Comparison of ENCODE assay signal across 27 cellular contexts in the genomic region with DNA sequence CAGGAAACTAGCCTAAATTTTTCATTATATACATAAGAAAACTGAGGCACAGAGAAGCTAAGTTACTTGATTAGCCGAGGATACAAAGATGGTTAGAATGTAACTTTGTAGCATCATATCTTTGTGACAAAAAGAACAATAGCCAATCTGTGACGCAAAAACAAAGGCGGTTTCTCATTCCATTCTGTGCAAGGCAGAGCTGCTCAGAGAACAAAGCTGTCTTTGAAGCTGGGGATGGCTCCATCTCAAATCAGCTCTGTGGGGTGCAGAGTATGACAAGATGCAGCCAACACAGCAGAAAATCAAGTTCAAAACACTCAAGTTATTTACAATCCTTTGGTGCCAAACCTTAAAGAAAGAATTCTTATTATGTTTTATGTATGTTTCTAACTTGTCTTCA.
DNase-seq lines count a peak whose midpoint lies in the region; ATAC-seq, FAIRE-seq and TF ChIP-seq lines count a peak whose summit lies in the region.
"Had no signal": no experiment of that assay in that cellular context is flagged by ENCODE, and none has a peak within 500 bp of the region (broad histone marks: within the 10 kb centered on the region; RNA-seq: fewer than 3 reads in every experiment).

No MANE protein-coding gene starts in this region.

- H3K36me3 Mint-ChIP-seq in MCF 10A (ENCODE audit: insufficient read depth, unreplicated experiment), result no peaks in the 10 kb centered on the region
- H3K36me3 Mint-ChIP-seq: activated CD8-positive, alpha-beta memory T cell treated with anti-CD3 and anti-CD28 coated beads, Interleukin-2, amount 10 ng/mL, durations not matched to agents 7 days and 5 days; CD8-positive, alpha-beta T cell; stimulated activated memory B cell treated with anti-CD40 and anti-IgM and Interleukin-4, amounts not matched to agents 10 μg/mL and 1 μg/mL and 100 μg/mL, for 72 hours had no signal

- dilution Hi-C loops in mammary epithelial cell (cut with HindIII; ENCODE audit: low sequenced_read_pairs), result no loop called here

- peak; percentile 47 for DNase-seq in mammary epithelial cell
- no peak for DNase-seq in MCF 10A (ENCODE audit: unreplicated experiment)
- peak; percentile 22 for DNase-seq in iPS-NIHi11 (ENCODE audit: low spot score)
- DNase-seq in pons (ENCODE audit: low spot score), result peak; percentile 100
- no peak for DNase-seq in hepatic stellate cell (ENCODE audit: low spot score)
- DNase-seq in NCI-H2081 treated with DMSO at 0.1 percent for 48 hours (lab: John Stamatoyannopoulos, UW), result no peak
- no peak for DNase-seq in H54 (ENCODE audit: insufficient read length, low spot score)
- DNase-seq: activated CD4-positive, alpha-beta T cell treated with anti-CD3 and anti-CD28 coated beads, Interleukin-2, amount 50 U/mL, for 1 hour; activated CD8-positive, alpha-beta memory T cell treated with anti-CD3 and anti-CD28 coated beads, Interleukin-2, amount 10 ng/mL, durations not matched to agents 7 days and 5 days; activated naive CD4-positive, alpha-beta T cell treated with anti-CD3 and anti-CD28 coated beads for 36 hours; CD8-positive, alpha-beta T cell; central memory CD4-positive, alpha-beta T cell; erythroblast; islet precursor cell; NCI-H187 treated with DMSO at 0.1 percent for 48 hours; NCI-H2227 treated with DMSO at 0.1 percent for 48 hours; NCI-H69; stimulated activated CD4-positive, alpha-beta T cell treated with anti-CD3 and anti-CD28 coated beads, Interleukin-4, amount 100 ng/mL, for 1 hour had no signal

- no TSS peak for BruUV-seq in mammary epithelial cell (replicated peaks; lab: Mats Ljungman, UMichigan)
- no TSS peak for BruUV-seq in MCF 10A (replicated peaks; lab: Mats Ljungman, UMichigan)

- H3K4me3 ChIP-seq in mammary epithelial cell (replicated peaks in 1 of 3; ENCODE audit: insufficient read depth in 1 of 3, low read depth in 2 of 3, low read length in 3 of 3), result no peak overlapping the region
- H3K4me3 ChIP-seq: right atrium auricular region, thoracic aorta had no signal

- no peak for ATAC-seq in GM21423 (IDR thresholded peaks at IDR 0.05; ENCODE audit: unreplicated experiment)
- ATAC-seq: activated CD8-positive, alpha-beta memory T cell treated with anti-CD3 and anti-CD28 coated beads, Interleukin-2, amount 10 ng/mL, durations not matched to agents 7 days and 5 days; CD8-positive, alpha-beta T cell; SK-N-SH treated with all-trans-retinoic acid at 6 μM for 48 hours; stimulated activated memory B cell treated with anti-CD40 and anti-IgM and Interleukin-4, amounts not matched to agents 10 μg/mL and 1 μg/mL and 100 μg/mL, for 72 hours had no signal

- H3K27me3 ChIP-seq in mammary epithelial cell (ENCODE audit: insufficient read depth, low read length), result no peaks in the 10 kb centered on the region
- H3K27me3 ChIP-seq: right atrium auricular region had no signal

- CTCF ChIA-PET in mammary epithelial cell (lab: Charles Lee; ENCODE audit: low non-redundant PET) (no interaction called here), MCF 10A (lab: Yijun Ruan, JAX) (interaction anchor here (0.7 to 0.8 kb wide), 2 partner anchors 19 to 482 kb away, joined by 3 to 4 read pairs; no protein-coding TSS in a partner anchor)

- no peak overlapping the region for H3K27ac ChIP-seq in mammary epithelial cell (ENCODE audit: insufficient read depth, low read depth, low read length)
- H3K27ac ChIP-seq: 22Rv1, right atrium auricular region, RWPE1, thoracic aorta had no signal

- intact Hi-C loops in mammary epithelial cell (cut with micrococcal nuclease), result no loop called here
- intact Hi-C loops in MCF 10A (cut with micrococcal nuclease), result no loop called here

- no peaks in the 10 kb centered on the region for H3K36me3 ChIP-seq in mammary epithelial cell (ENCODE audit: insufficient read depth, low read length)
- H3K36me3 ChIP-seq: right atrium auricular region, thoracic aorta had no signal

- POLR2A ChIA-PET in MCF 10A (lab: Yijun Ruan, JAX), result no interaction called here

- no peaks in the 10 kb centered on the region for H3K27me3 Mint-ChIP-seq in MCF 10A (ENCODE audit: insufficient read depth, unreplicated experiment)
- H3K27me3 Mint-ChIP-seq: activated CD8-positive, alpha-beta memory T cell treated with anti-CD3 and anti-CD28 coated beads, Interleukin-2, amount 10 ng/mL, durations not matched to agents 7 days and 5 days; stimulated activated memory B cell treated with anti-CD40 and anti-IgM and Interleukin-4, amounts not matched to agents 10 μg/mL and 1 μg/mL and 100 μg/mL, for 72 hours had no signal

- no peak overlapping the region for H3K4me3 Mint-ChIP-seq in MCF 10A (ENCODE audit: unreplicated experiment)
- H3K4me3 Mint-ChIP-seq: activated CD8-positive, alpha-beta memory T cell treated with anti-CD3 and anti-CD28 coated beads, Interleukin-2, amount 10 ng/mL, durations not matched to agents 7 days and 5 days; activated naive CD4-positive, alpha-beta T cell treated with anti-CD3 and anti-CD28 coated beads for 36 hours; CD8-positive, alpha-beta T cell; stimulated activated memory B cell treated with anti-CD40 and anti-IgM and Interleukin-4, amounts not matched to agents 10 μg/mL and 1 μg/mL and 100 μg/mL, for 72 hours; T-helper 2 cell treated with Interferon-gamma antibody and Interleukin-4, amounts not matched to agents 5 μg/mL and 100 μg/mL, for 36 hours had no signal

- no peaks in the 10 kb centered on the region for H3K4me1 ChIP-seq in mammary epithelial cell (ENCODE audit: insufficient read depth, low read length)
- H3K4me1 ChIP-seq: right atrium auricular region had no signal

- TF ChIP-seq POLR2A in H54 (IDR thresholded peaks at IDR 0.05; ENCODE audit: low read depth, low read length), result no peak

- H3K27ac Mint-ChIP-seq in MCF 10A (ENCODE audit: low read depth, unreplicated experiment), result no peak overlapping the region
- H3K27ac Mint-ChIP-seq: activated CD8-positive, alpha-beta memory T cell treated with anti-CD3 and anti-CD28 coated beads, Interleukin-2, amount 10 ng/mL, durations not matched to agents 7 days and 5 days; activated naive CD4-positive, alpha-beta T cell treated with anti-CD3 and anti-CD28 coated beads for 36 hours; CD8-positive, alpha-beta T cell; stimulated activated memory B cell treated with anti-CD40 and anti-IgM and Interleukin-4, amounts not matched to agents 10 μg/mL and 1 μg/mL and 100 μg/mL, for 72 hours; T-helper 2 cell treated with Interferon-gamma antibody and Interleukin-4, amounts not matched to agents 5 μg/mL and 100 μg/mL, for 36 hours had no signal

- no peak for FAIRE-seq in H54 (lab: Jason Lieb, UNC)
- FAIRE-seq: G401.6 had no signal

- no peaks in the 10 kb centered on the region for H3K9me3 Mint-ChIP-seq in MCF 10A (ENCODE audit: unreplicated experiment)
- H3K9me3 Mint-ChIP-seq: activated naive CD4-positive, alpha-beta T cell treated with anti-CD3 and anti-CD28 coated beads for 36 hours; CD8-positive, alpha-beta T cell; stimulated activated memory B cell treated with anti-CD40 and anti-IgM and Interleukin-4, amounts not matched to agents 10 μg/mL and 1 μg/mL and 100 μg/mL, for 72 hours; T-helper 2 cell treated with Interferon-gamma antibody and Interleukin-4, amounts not matched to agents 5 μg/mL and 100 μg/mL, for 36 hours had no signal

- no peaks in the 10 kb centered on the region for H3K9me3 ChIP-seq in mammary epithelial cell (replicated peaks; ENCODE audit: insufficient read depth, low read length)
- H3K9me3 ChIP-seq: right atrium auricular region, thoracic aorta had no signal

- H3K4me2 ChIP-seq in mammary epithelial cell (ENCODE audit: insufficient read depth, low read depth, low read length), result no peak overlapping the region

- H2AFZ ChIP-seq in mammary epithelial cell (ENCODE audit: low read depth, low read length), result no peak overlapping the region

- in situ Hi-C loops in mammary epithelial cell (cut with MboI; ENCODE audit: low sequenced_read_pairs in 2 of 2), result no loop called here

- H3K79me2 ChIP-seq in mammary epithelial cell (ENCODE audit: insufficient read depth, low read length), result no peaks in the 10 kb centered on the region

- TF ChIP-seq CTCF in mammary epithelial cell (conservative IDR thresholded peaks at IDR 0.05 in 1 of 2, IDR thresholded peaks at IDR 0.05 in 1 of 2; ENCODE audit: extremely low read depth in 1 of 2, insufficient read depth in 1 of 2, low read depth in 1 of 2, low read length in 2 of 2) (no peak), MCF 10A (IDR thresholded peaks at IDR 0.05; ENCODE audit: unreplicated experiment) (no peak)

- 0% methylated on average over 3 of the region's 3 CpGs for WGBS in mammary epithelial cell (ENCODE audit: low coverage, missing lambda C conversion rate)

- H4K20me1 ChIP-seq in mammary epithelial cell (ENCODE audit: insufficient read depth, low read length), result no peaks in the 10 kb centered on the region

- no peak overlapping the region for H3K9ac ChIP-seq in mammary epithelial cell (ENCODE audit: insufficient read depth, low read length)

- no peaks in the 10 kb centered on the region for H3K4me1 Mint-ChIP-seq in MCF 10A (ENCODE audit: insufficient read depth, unreplicated experiment)
- H3K4me1 Mint-ChIP-seq: activated CD8-positive, alpha-beta memory T cell treated with anti-CD3 and anti-CD28 coated beads, Interleukin-2, amount 10 ng/mL, durations not matched to agents 7 days and 5 days; stimulated activated memory B cell treated with anti-CD40 and anti-IgM and Interleukin-4, amounts not matched to agents 10 μg/mL and 1 μg/mL and 100 μg/mL, for 72 hours had no signal

Comparison
In these comparisons a context has a peak if more than half of its experiments do, and no peak if none do; other contexts are left out.
1. DNase-seq: peak in mammary epithelial cell (single experiment), iPS-NIHi11 (single experiment) and pons (single experiment); none in MCF 10A (single experiment), hepatic stellate cell (single experiment), NCI-H2081 treated with DMSO at 0.1 percent for 48 hours (single experiment) and H54 (single experiment).